1 cellular context compared by ENCODE assay signal in the genomic region with DNA sequence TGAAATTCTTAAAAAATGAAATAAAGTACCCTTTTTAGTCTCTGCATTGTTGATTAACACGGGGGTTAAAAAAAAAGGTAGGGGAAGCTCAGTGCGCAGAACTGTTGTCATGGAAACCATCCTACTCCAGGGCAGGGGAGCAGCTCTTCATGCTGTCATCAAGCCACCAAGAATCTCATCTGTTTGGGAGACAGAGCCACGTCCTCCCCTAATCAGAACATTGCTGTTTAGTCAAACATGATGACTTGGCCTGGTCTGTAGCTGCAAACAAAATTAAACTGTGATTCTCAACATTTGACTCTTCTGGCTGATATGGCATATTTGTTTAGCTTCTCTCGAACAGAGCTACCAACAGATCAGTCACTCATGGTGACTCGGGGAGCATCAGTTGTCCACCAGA.
TF ChIP-seq lines count a peak whose summit lies in the region.

No MANE protein-coding gene starts in this region.

TF ChIP-seq in GM23338, 12 proteins besides CTCF, POLR2A, EP300 and RAD21 (continued from another document):
- TF ChIP-seq, protein P1, sequence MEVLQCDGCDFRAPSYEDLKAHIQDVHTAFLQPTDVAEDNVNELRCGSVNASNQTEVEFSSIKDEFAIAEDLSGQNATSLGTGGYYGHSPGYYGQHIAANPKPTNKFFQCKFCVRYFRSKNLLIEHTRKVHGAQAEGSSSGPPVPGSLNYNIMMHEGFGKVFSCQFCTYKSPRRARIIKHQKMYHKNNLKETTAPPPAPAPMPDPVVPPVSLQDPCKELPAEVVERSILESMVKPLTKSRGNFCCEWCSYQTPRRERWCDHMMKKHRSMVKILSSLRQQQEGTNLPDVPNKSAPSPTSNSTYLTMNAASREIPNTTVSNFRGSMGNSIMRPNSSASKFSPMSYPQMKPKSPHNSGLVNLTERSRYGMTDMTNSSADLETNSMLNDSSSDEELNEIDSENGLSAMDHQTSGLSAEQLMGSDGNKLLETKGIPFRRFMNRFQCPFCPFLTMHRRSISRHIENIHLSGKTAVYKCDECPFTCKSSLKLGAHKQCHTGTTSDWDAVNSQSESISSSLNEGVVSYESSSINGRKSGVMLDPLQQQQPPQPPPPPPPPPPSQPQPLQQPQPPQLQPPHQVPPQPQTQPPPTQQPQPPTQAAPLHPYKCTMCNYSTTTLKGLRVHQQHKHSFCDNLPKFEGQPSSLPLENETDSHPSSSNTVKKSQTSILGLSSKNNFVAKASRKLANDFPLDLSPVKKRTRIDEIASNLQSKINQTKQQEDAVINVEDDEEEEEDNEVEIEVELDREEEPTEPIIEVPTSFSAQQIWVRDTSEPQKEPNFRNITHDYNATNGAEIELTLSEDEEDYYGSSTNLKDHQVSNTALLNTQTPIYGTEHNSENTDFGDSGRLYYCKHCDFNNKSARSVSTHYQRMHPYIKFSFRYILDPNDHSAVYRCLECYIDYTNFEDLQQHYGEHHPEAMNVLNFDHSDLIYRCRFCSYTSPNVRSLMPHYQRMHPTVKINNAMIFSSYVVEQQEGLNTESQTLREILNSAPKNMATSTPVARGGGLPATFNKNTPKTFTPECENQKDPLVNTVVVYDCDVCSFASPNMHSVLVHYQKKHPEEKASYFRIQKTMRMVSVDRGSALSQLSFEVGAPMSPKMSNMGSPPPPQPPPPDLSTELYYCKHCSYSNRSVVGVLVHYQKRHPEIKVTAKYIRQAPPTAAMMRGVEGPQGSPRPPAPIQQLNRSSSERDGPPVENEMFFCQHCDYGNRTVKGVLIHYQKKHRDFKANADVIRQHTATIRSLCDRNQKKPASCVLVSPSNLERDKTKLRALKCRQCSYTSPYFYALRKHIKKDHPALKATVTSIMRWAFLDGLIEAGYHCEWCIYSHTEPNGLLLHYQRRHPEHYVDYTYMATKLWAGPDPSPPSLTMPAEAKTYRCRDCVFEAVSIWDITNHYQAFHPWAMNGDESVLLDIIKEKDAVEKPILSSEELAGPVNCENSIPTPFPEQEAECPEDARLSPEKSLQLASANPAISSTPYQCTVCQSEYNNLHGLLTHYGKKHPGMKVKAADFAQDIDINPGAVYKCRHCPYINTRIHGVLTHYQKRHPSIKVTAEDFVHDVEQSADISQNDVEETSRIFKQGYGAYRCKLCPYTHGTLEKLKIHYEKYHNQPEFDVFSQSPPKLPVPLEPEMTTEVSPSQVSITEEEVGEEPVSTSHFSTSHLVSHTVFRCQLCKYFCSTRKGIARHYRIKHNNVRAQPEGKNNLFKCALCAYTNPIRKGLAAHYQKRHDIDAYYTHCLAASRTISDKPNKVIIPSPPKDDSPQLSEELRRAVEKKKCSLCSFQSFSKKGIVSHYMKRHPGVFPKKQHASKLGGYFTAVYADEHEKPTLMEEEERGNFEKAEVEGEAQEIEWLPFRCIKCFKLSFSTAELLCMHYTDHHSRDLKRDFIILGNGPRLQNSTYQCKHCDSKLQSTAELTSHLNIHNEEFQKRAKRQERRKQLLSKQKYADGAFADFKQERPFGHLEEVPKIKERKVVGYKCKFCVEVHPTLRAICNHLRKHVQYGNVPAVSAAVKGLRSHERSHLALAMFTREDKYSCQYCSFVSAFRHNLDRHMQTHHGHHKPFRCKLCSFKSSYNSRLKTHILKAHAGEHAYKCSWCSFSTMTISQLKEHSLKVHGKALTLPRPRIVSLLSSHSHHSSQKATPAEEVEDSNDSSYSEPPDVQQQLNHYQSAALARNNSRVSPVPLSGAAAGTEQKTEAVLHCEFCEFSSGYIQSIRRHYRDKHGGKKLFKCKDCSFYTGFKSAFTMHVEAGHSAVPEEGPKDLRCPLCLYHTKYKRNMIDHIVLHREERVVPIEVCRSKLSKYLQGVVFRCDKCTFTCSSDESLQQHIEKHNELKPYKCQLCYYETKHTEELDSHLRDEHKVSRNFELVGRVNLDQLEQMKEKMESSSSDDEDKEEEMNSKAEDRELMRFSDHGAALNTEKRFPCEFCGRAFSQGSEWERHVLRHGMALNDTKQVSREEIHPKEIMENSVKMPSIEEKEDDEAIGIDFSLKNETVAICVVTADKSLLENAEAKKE (CRISPR knock-in tag; IDR thresholded peaks at IDR 0.05) = no peak
- TF ChIP-seq, protein P2, sequence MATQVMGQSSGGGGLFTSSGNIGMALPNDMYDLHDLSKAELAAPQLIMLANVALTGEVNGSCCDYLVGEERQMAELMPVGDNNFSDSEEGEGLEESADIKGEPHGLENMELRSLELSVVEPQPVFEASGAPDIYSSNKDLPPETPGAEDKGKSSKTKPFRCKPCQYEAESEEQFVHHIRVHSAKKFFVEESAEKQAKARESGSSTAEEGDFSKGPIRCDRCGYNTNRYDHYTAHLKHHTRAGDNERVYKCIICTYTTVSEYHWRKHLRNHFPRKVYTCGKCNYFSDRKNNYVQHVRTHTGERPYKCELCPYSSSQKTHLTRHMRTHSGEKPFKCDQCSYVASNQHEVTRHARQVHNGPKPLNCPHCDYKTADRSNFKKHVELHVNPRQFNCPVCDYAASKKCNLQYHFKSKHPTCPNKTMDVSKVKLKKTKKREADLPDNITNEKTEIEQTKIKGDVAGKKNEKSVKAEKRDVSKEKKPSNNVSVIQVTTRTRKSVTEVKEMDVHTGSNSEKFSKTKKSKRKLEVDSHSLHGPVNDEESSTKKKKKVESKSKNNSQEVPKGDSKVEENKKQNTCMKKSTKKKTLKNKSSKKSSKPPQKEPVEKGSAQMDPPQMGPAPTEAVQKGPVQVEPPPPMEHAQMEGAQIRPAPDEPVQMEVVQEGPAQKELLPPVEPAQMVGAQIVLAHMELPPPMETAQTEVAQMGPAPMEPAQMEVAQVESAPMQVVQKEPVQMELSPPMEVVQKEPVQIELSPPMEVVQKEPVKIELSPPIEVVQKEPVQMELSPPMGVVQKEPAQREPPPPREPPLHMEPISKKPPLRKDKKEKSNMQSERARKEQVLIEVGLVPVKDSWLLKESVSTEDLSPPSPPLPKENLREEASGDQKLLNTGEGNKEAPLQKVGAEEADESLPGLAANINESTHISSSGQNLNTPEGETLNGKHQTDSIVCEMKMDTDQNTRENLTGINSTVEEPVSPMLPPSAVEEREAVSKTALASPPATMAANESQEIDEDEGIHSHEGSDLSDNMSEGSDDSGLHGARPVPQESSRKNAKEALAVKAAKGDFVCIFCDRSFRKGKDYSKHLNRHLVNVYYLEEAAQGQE (IDR thresholded peaks at IDR 0.05; ENCODE audit: unreplicated experiment) = no peak
- no peak for TF ChIP-seq NANOG (IDR thresholded peaks at IDR 0.05; ENCODE audit: borderline replicate concordance)
- no peak for TF ChIP-seq JUNB (IDR thresholded peaks at IDR 0.05; ENCODE audit: unreplicated experiment)
- TF ChIP-seq STAT1 (IDR thresholded peaks at IDR 0.05; ENCODE audit: unreplicated experiment) = no peak
- TF ChIP-seq EZH2phosphoT487 (IDR thresholded peaks at IDR 0.05; ENCODE audit: unreplicated experiment) = no peak
- TF ChIP-seq ZNF114 (CRISPR knock-in tag; IDR thresholded peaks at IDR 0.05) = no peak
- no peak for TF ChIP-seq ZNF331 (CRISPR knock-in tag; IDR thresholded peaks at IDR 0.05; ENCODE audit: low read depth)
